1 cellular context compared by ENCODE assay signal in genomic region chr1:157423764-157424163, GRCh38.
A peak's percentile ranks its signal among the peaks of the same experiment; 100 is the strongest.
TF ChIP-seq lines count a peak whose summit lies in the region.

No MANE protein-coding gene starts in this region.

TF ChIP-seq in HEK293, 187 proteins besides CTCF, POLR2A, EP300 and RAD21 (continued from another document):
- 0 out of 2 replicates have a peak, but pooled peaks have one; percentile 26 for TF ChIP-seq ZNF580 (tag by site-specific recombination; IDR thresholded peaks at IDR 0.05)
